10 cellular contexts compared by ENCODE assay signal in genomic region chr16:75252049-75252864, GRCh38. TPM values are rescaled to one million over a fixed set of nuclear protein-coding genes. Genes with fewer than 3 reads are reported as not detected.
A peak's percentile ranks its signal among the peaks of the same experiment; 100 is the strongest.
DNase-seq lines count a peak whose midpoint lies in the region; ATAC-seq and TF ChIP-seq lines count a peak whose summit lies in the region.
"Had no signal": no experiment of that assay in that cellular context is flagged by ENCODE, and none has a peak within 500 bp of the region (broad histone marks: within the 10 kb centered on the region; RNA-seq: fewer than 3 reads in every experiment).

No MANE protein-coding gene starts in this region.

- H3K36me3 Mint-ChIP-seq in activated CD4-positive, alpha-beta T cell treated with anti-CD3 and anti-CD28 coated beads for 36 hours (ENCODE audit: low read depth) = no peaks in the 10 kb centered on the region
- H3K36me3 Mint-ChIP-seq in central memory CD8-positive, alpha-beta T cell (ENCODE audit: insufficient read depth) = no peaks in the 10 kb centered on the region
- no peaks in the 10 kb centered on the region for H3K36me3 Mint-ChIP-seq in memory B cell

- no peak overlapping the region for H3K27ac Mint-ChIP-seq in activated CD4-positive, alpha-beta T cell treated with anti-CD3 and anti-CD28 coated beads for 36 hours
- H3K27ac Mint-ChIP-seq in central memory CD8-positive, alpha-beta T cell (ENCODE audit: low read depth) = no peak overlapping the region
- H3K27ac Mint-ChIP-seq in memory B cell = no peak overlapping the region

- CTCF ChIA-PET in activated CD4-positive, alpha-beta T cell treated with anti-CD3 and anti-CD28 coated beads for 36 hours (lab: Charles Lee) = interaction anchor here (0.7 to 1.0 kb wide), 2 partner anchors 52 to 133 kb away, joined by 3 read pairs; no protein-coding TSS in a partner anchor

- peak overlapping the region; percentile 29 for H3K4me3 Mint-ChIP-seq in activated CD4-positive, alpha-beta T cell treated with anti-CD3 and anti-CD28 coated beads for 36 hours
- H3K4me3 Mint-ChIP-seq in central memory CD8-positive, alpha-beta T cell = peak overlapping the region; percentile 66
- H3K4me3 Mint-ChIP-seq in memory B cell = peak overlapping the region; percentile 85

- peaks cover 6% of the 10 kb centered on the region for H3K4me1 Mint-ChIP-seq in activated CD4-positive, alpha-beta T cell treated with anti-CD3 and anti-CD28 coated beads for 36 hours
- H3K4me1 Mint-ChIP-seq in central memory CD8-positive, alpha-beta T cell = peaks cover 6% of the 10 kb centered on the region
- H3K4me1 Mint-ChIP-seq in memory B cell = peaks cover 9% of the 10 kb centered on the region

- POLR2A ChIA-PET in activated CD4-positive, alpha-beta T cell treated with anti-CD3 and anti-CD28 coated beads for 36 hours (lab: Charles Lee) = no interaction called here

- no peak for DNase-seq in activated CD4-positive, alpha-beta T cell treated with anti-CD3 and anti-CD28 coated beads for 36 hours
- no peak for DNase-seq in activated CD4-positive, alpha-beta T cell treated with anti-CD3 and anti-CD28 coated beads for 1 hour
- no peak for DNase-seq in central memory CD8-positive, alpha-beta T cell (ENCODE audit: low spot score in 2 of 2)
- DNase-seq in memory B cell (ENCODE audit: low spot score in 2 of 2) = no peak
- no peak for DNase-seq in thyroid gland
- DNase-seq in medulla oblongata (ENCODE audit: extremely low spot score) = no peak
- no peak for DNase-seq in cortex of kidney (lab: John Stamatoyannopoulos, UW)
- no peak for DNase-seq in HK-2 (ENCODE audit: unreplicated experiment)
- DNase-seq: NCI-H1436 treated with DMSO at 0.1 percent for 48 hours had no signal

- H3K27me3 ChIP-seq in thyroid gland = no peaks in the 10 kb centered on the region

- H3K9me3 ChIP-seq in thyroid gland = no peaks in the 10 kb centered on the region
- H3K9me3 ChIP-seq: BLaER1 had no signal

- peaks cover 65 to 86% of the 10 kb centered on the region in 2 donors for H3K4me1 ChIP-seq in thyroid gland

- peak overlapping the region; percentile 69 to 79 (median 78) for H3K27ac ChIP-seq in thyroid gland
- H3K27ac ChIP-seq: BLaER1 had no signal

- no peaks in the 10 kb centered on the region for H3K9me3 Mint-ChIP-seq in activated CD4-positive, alpha-beta T cell treated with anti-CD3 and anti-CD28 coated beads for 36 hours (ENCODE audit: low read depth)
- no peaks in the 10 kb centered on the region for H3K9me3 Mint-ChIP-seq in central memory CD8-positive, alpha-beta T cell
- H3K9me3 Mint-ChIP-seq in memory B cell = no peaks in the 10 kb centered on the region

- intact Hi-C loops in activated CD4-positive, alpha-beta T cell treated with anti-CD3 and anti-CD28 coated beads for 36 hours (cut with DNase I, micrococcal nuclease) = loop anchor here in 1 of 2 experiments (5.0 kb wide), 1 partner anchor 135 kb away; no protein-coding TSS in a partner anchor
- intact Hi-C loops in thyroid gland (cut with DNase I) = no loop called here

- 69 to 72% methylated on average over 23 to 24 of the region's 24 CpGs for WGBS in thyroid gland, 2 donors

- no peaks in the 10 kb centered on the region for H3K36me3 ChIP-seq in thyroid gland
- H3K36me3 ChIP-seq: BLaER1 had no signal

- TF ChIP-seq POLR2A in thyroid gland (IDR thresholded peaks at IDR 0.05) = no peak

- no peak for TF ChIP-seq CTCF in thyroid gland (IDR thresholded peaks at IDR 0.05)

- no peak for ATAC-seq in activated CD4-positive, alpha-beta T cell treated with anti-CD3 and anti-CD28 coated beads for 36 hours
- no peak for ATAC-seq in central memory CD8-positive, alpha-beta T cell (replicated peaks; ENCODE audit: extremely low read depth, poor library complexity, severe bottlenecking)
- no peak for ATAC-seq in memory B cell (ENCODE audit: low read depth)

- no peak overlapping the region for H3K4me3 ChIP-seq in thyroid gland (replicated peaks in 1 of 3)

- H3K27me3 Mint-ChIP-seq in activated CD4-positive, alpha-beta T cell treated with anti-CD3 and anti-CD28 coated beads for 36 hours = peaks cover 25% of the 10 kb centered on the region
- H3K27me3 Mint-ChIP-seq in central memory CD8-positive, alpha-beta T cell = peaks cover 79% of the 10 kb centered on the region
- H3K27me3 Mint-ChIP-seq in memory B cell = peaks cover 28% of the 10 kb centered on the region

RNA-seq across cellular contexts. Expression of gene BCAR1, which starts 0.8 kb away (rescaled TPM):
- total RNA-seq in activated CD4-positive, alpha-beta T cell treated with anti-CD3 and anti-CD28 coated beads for 36 hours = 1 to 10 TPM in 1 of 2 experiments, under 1 TPM in 1; 0.98 to 1.7 TPM
- total RNA-seq in thyroid gland = 10 to 100 TPM; 51.1 to 89.9 (median 71.3) TPM

RNA-seq across cellular contexts. Expression of gene CTRB1, which starts 33.5 kb away (rescaled TPM):
- total RNA-seq in activated CD4-positive, alpha-beta T cell treated with anti-CD3 and anti-CD28 coated beads for 36 hours = not detected
- total RNA-seq in thyroid gland = not detected

RNA-seq across cellular contexts. Expression of gene CTRB2, which starts 45.3 kb away (rescaled TPM):
- total RNA-seq in activated CD4-positive, alpha-beta T cell treated with anti-CD3 and anti-CD28 coated beads for 36 hours = not detected
- not detected for total RNA-seq in thyroid gland

Comparison
In these comparisons a context has a peak if more than half of its experiments do, and no peak if none do; other contexts are left out.
1. H3K4me3 Mint-ChIP-seq: peak in every context shown above with its lines; median percentile 85 in memory B cell; 66 in central memory CD8-positive, alpha-beta T cell; 29 in activated CD4-positive, alpha-beta T cell treated with anti-CD3 and anti-CD28 coated beads for 36 hours.
2. RNA of gene BCAR1, which starts 0.8 kb away (total RNA-seq): 51.1 to 89.9 TPM in thyroid gland; 0.98 to 1.7 TPM in activated CD4-positive, alpha-beta T cell treated with anti-CD3 and anti-CD28 coated beads for 36 hours; every median in the first group is over 10 times any median in the second.